Comparison of ENCODE assay signal across 8 cellular contexts in the genomic region with DNA sequence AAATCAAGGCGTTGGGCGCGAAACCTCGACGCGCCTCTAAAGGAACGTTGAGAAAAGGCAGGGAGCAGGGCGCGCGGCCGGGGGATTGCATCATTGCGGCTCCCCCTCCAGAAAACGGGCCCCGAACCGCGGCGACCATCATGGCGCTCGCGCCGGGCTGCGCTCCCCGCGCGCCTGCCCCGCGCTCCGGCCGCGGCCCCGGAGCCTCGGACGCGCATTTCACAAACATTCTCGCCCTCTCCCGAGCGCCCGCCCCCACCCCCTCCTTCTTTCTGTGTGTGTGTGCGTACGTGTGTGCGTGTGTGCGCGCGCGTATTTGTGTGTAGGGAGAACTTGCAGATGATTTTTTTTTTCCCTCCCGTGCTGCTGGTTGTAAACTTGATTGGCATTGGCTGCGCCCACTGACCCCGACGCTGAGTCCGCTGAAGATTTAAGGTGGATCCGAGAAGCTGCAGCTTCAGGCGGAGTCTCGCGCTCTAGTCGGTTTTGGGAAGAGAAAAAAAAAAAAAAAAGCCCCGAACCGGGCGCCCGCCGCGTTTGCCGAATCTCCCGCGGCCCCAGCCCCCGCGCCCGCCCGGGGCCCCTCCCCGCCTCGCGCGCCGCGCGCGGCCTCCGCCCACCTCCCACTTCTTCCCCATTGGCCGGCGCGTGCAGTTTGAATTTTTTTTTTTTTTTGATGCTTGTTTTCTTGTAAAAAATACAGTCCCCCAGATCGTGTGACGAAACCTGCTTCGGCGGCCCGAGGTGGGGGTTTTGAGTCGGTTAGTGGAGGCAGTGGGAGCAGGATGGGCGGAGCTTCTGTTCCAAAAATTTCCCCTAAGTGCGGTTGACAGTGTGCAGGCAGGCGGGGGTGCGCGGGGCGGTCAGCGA. TPM values are rescaled to one million over a fixed set of nuclear protein-coding genes. Genes with fewer than 3 reads are reported as not detected.
DNase-seq lines count a peak whose midpoint lies in the region; ATAC-seq and TF ChIP-seq lines count a peak whose summit lies in the region.

No MANE protein-coding gene starts in this region.

- 1 to 2% methylated on average over 58 to 86 of the region's 93 CpGs for WGBS in lower leg skin, 2 donors

- peak overlapping the region; percentile 67 for H3K4me3 ChIP-seq in lower leg skin (ENCODE audit: low read depth, poor library complexity, severe bottlenecking)

- no peak for TF ChIP-seq CTCF in CD14-positive monocyte (IDR thresholded peaks at IDR 0.05)
- no peak for TF ChIP-seq CTCF in lower leg skin (IDR thresholded peaks at IDR 0.05)

- peak; percentile 92 for DNase-seq in CD14-positive monocyte (ENCODE audit: low spot score)
- peak; percentile 96 for DNase-seq in NCI-H748 (lab: John Stamatoyannopoulos, UW; ENCODE audit: unreplicated experiment)
- peak; percentile 93 to 96 for DNase-seq in activated CD4-positive, alpha-beta T cell treated with anti-CD3 and anti-CD28 coated beads, Interleukin-2, amount 50 U/mL, for 48 hours
- peak; percentile 99 for DNase-seq in dermis microvascular lymphatic vessel endothelial cell (ENCODE audit: low read depth in 2 of 2)
- peak; percentile 93 to 98 for DNase-seq in lower leg skin (ENCODE audit: low spot score in 2 of 2)
- peak; percentile 79 to 92 for DNase-seq in stimulated activated CD4-positive, alpha-beta T cell treated with anti-CD3 and anti-CD28 coated beads, Interleukin-4, amount 100 ng/mL, for 4 hours

- TF ChIP-seq POLR2A in lower leg skin (IDR thresholded peaks at IDR 0.05), result peak in 1 of 2 donors; percentile 30

- H3K36me3 Mint-ChIP-seq in CD14-positive monocyte, result peaks cover 23% of the 10 kb centered on the region in 2 donors

- peak overlapping the region; percentile 94 to 99 (median 98) for H3K27ac Mint-ChIP-seq in CD14-positive monocyte

- peaks cover 53% of the 10 kb centered on the region for H3K4me1 Mint-ChIP-seq in CD14-positive monocyte

- H3K4me3 Mint-ChIP-seq in CD14-positive monocyte, result peak overlapping the region; percentile 95 to 96

- intact Hi-C loops in CD14-positive monocyte (cut with micrococcal nuclease), result loop anchor here (1.0 to 10.0 kb wide), 2 partner anchors 8 to 371 kb away; a partner anchor contains a TSS
- intact Hi-C loops in lower leg skin (cut with DNase I; ENCODE audit: low total_unique reads), result loop anchor here (10.0 kb wide), 1 partner anchor 2001 kb away; a partner anchor contains a TSS

- peak; percentile 62 for ATAC-seq in GM19395 (IDR thresholded peaks at IDR 0.05; ENCODE audit: unreplicated experiment)
- ATAC-seq in HG03558 (IDR thresholded peaks at IDR 0.05; ENCODE audit: extremely low read depth, unreplicated experiment), result peak; percentile 34

- peaks cover 0 to 1% (median 0%) of the 10 kb centered on the region in 7 donors for H3K9me3 Mint-ChIP-seq in CD14-positive monocyte

- peaks cover 0 to 6% (median 0%) of the 10 kb centered on the region in 3 donors for H3K27me3 Mint-ChIP-seq in CD14-positive monocyte (ENCODE audit: low read depth in 3 of 3)

RNA-seq across cellular contexts. Expression of a gene that starts 8.2 kb away (rescaled TPM):
- polyA plus RNA-seq in CD14-positive monocyte, result 1 to 10 TPM; 9.2 to 9.5 TPM
- total RNA-seq in dermis microvascular lymphatic vessel endothelial cell, result 68.8 and 73.6 TPM in 2 replicates
- total RNA-seq in lower leg skin, result 100 to 1,000 TPM in 3 of 4 donors, 10 to 100 TPM in 1; 74.3 to 104 (median 101) TPM

RNA-seq across cellular contexts. Expression of a gene that starts 29.3 kb away (rescaled TPM):
- polyA plus RNA-seq in CD14-positive monocyte, result not detected
- total RNA-seq in dermis microvascular lymphatic vessel endothelial cell (0.38 and 0.64 TPM in 2 replicates), lower leg skin (under 1 TPM in 1 of 4 donors, not detected in 3; 0.13 TPM)

Comparison
In these comparisons a context has a peak if more than half of its experiments do, and no peak if none do; other contexts are left out.
1. Peak in every context shown above with its lines: DNase-seq, ATAC-seq and H3K4me3 ChIP-seq.